18 cellular contexts compared by ENCODE assay signal in genomic region chr11:19513253-19513652, GRCh38.
DNase-seq lines count a peak whose midpoint lies in the region; ATAC-seq and TF ChIP-seq lines count a peak whose summit lies in the region.
"Had no signal": no experiment of that assay in that cellular context is flagged by ENCODE, and none has a peak within 500 bp of the region (broad histone marks: within the 10 kb centered on the region; RNA-seq: fewer than 3 reads in every experiment).

No MANE protein-coding gene starts in this region.

- H2AFZ ChIP-seq in MM.1S (ENCODE audit: low read length), result no peak overlapping the region
- H2AFZ ChIP-seq in mesenchymal stem cell (ENCODE audit: low read depth, low read length), result no peak overlapping the region

- no peak overlapping the region for H3K4ac ChIP-seq in mesenchymal stem cell (ENCODE audit: low read depth in 1 of 2, low read length in 2 of 2)

- H3K9me3 ChIP-seq in BLaER1, result no peaks in the 10 kb centered on the region
- H3K9me3 ChIP-seq in HEK293 (ENCODE audit: control insufficient read depth, insufficient read depth, low read depth, low read length), result no peaks in the 10 kb centered on the region
- H3K9me3 ChIP-seq in MM.1S (replicated peaks; ENCODE audit: insufficient read depth, low read length), result no peaks in the 10 kb centered on the region
- H3K9me3 ChIP-seq in mesenchymal stem cell (ENCODE audit: control insufficient read depth, low read length), result no peaks in the 10 kb centered on the region
- H3K9me3 ChIP-seq: A549, Caco-2 had no signal

- H2BK15ac ChIP-seq in mesenchymal stem cell (ENCODE audit: low read depth, poor library complexity, severe bottlenecking), result no peak overlapping the region

- H2BK5ac ChIP-seq in mesenchymal stem cell (ENCODE audit: low read depth, low read length, poor library complexity, severe bottlenecking), result no peak overlapping the region

- H3K27me3 ChIP-seq in BLaER1, result no peaks in the 10 kb centered on the region
- H3K27me3 ChIP-seq in MM.1S (replicated peaks; ENCODE audit: insufficient read depth, low read length), result no peaks in the 10 kb centered on the region
- peaks cover 0 to 67% of the 10 kb centered on the region in 2 experiments for H3K27me3 ChIP-seq in mesenchymal stem cell (ENCODE audit: control insufficient read depth in 1 of 2, insufficient read depth in 1 of 2, low read length in 2 of 2)

- H3K4me3 ChIP-seq in BLaER1, result no peak overlapping the region
- no peak overlapping the region for H3K4me3 ChIP-seq in HEK293 (ENCODE audit: low read depth, low read length)
- H3K4me3 ChIP-seq in MM.1S (ENCODE audit: low read length), result no peak overlapping the region
- no peak overlapping the region for H3K4me3 ChIP-seq in mesenchymal stem cell (ENCODE audit: insufficient read depth in 1 of 2, low read depth in 1 of 2, low read length in 2 of 2)
- H3K4me3 ChIP-seq: A549 had no signal

- no peaks in the 10 kb centered on the region for H3K79me1 ChIP-seq in mesenchymal stem cell (replicated peaks; ENCODE audit: low read length, poor library complexity, severe bottlenecking)

- peaks cover 19% of the 10 kb centered on the region for H3F3A ChIP-seq in MM.1S (ENCODE audit: insufficient read depth, low read length)

- ATAC-seq in GM18498 (IDR thresholded peaks at IDR 0.05; ENCODE audit: unreplicated experiment), result no peak
- no peak for ATAC-seq in GM19324 (IDR thresholded peaks at IDR 0.05; ENCODE audit: low FRiP score, unreplicated experiment)
- ATAC-seq: A549; CD8-positive, alpha-beta T cell had no signal

- H3K18ac ChIP-seq in mesenchymal stem cell (ENCODE audit: low read depth in 1 of 2, low read length in 2 of 2), result peak overlapping the region in 1 of 2 experiments; percentile 41

- H4K8ac ChIP-seq in mesenchymal stem cell (ENCODE audit: low read length), result no peak overlapping the region

- H4K20me1 ChIP-seq in BLaER1, result no peaks in the 10 kb centered on the region
- no peaks in the 10 kb centered on the region for H4K20me1 ChIP-seq in MM.1S (ENCODE audit: insufficient read depth, low read length)

- no peak overlapping the region for H3K23ac ChIP-seq in mesenchymal stem cell (ENCODE audit: low read length in 2 of 2)

- H3K14ac ChIP-seq in mesenchymal stem cell (ENCODE audit: low read length in 2 of 2), result no peak overlapping the region

- H3K36me3 ChIP-seq in BLaER1, result no peaks in the 10 kb centered on the region
- no peaks in the 10 kb centered on the region for H3K36me3 ChIP-seq in HEK293 (ENCODE audit: control insufficient read depth in 2 of 2, insufficient read depth in 1 of 2, low read length in 2 of 2)
- H3K36me3 ChIP-seq in MM.1S (replicated peaks; ENCODE audit: insufficient read depth, low read length), result no peaks in the 10 kb centered on the region
- no peaks in the 10 kb centered on the region for H3K36me3 ChIP-seq in mesenchymal stem cell (ENCODE audit: control insufficient read depth in 1 of 2, insufficient read depth in 2 of 2, low read depth in 1 of 2, low read length in 2 of 2)

- POLR2A ChIA-PET in HEK293 (lab: Yijun Ruan, JAX), result no interaction called here

- H4K91ac ChIP-seq in mesenchymal stem cell (ENCODE audit: low read length), result peak overlapping the region; percentile 60

- H2AK5ac ChIP-seq in mesenchymal stem cell (ENCODE audit: low read length, severe bottlenecking), result no peak overlapping the region

- H2BK12ac ChIP-seq in mesenchymal stem cell (ENCODE audit: low read length in 2 of 2), result peak overlapping the region in 1 of 2 experiments; percentile 84

- CTCF ChIA-PET in HEK293 (lab: Yijun Ruan, JAX), result no interaction called here

- DNase-seq in MM.1S (no peak), mesenchymal stem cell (no peak), NCI-H524 (lab: John Stamatoyannopoulos, UW) (no peak), NCI-H1436 (lab: John Stamatoyannopoulos, UW) (no peak)
- DNase-seq: AML-193; Caco-2; Calu3; CD4-positive, alpha-beta T cell; CD8-positive, alpha-beta T cell; DMS79 treated with DMSO at 0.1 percent for 48 hours; GF-D8 had no signal

- WGBS in mesenchymal stem cell, result 77% methylated on average over 2 of the region's 2 CpGs

- H3K4me1 ChIP-seq in BLaER1 (peaks cover 35% of the 10 kb centered on the region), HEK293 (ENCODE audit: control insufficient read depth, insufficient read depth, low read length) (no peaks in the 10 kb centered on the region), MM.1S (ENCODE audit: low read length) (peaks cover 55% of the 10 kb centered on the region), mesenchymal stem cell (ENCODE audit: control insufficient read depth, insufficient read depth, low read depth, low read length) (no peaks in the 10 kb centered on the region)

- H3K9ac ChIP-seq in BLaER1, result no peak overlapping the region
- no peak overlapping the region for H3K9ac ChIP-seq in MM.1S (ENCODE audit: low read length)
- H3K9ac ChIP-seq in mesenchymal stem cell (ENCODE audit: low read length), result no peak overlapping the region

- H3K79me2 ChIP-seq in MM.1S (ENCODE audit: low read length), result peaks cover 31% of the 10 kb centered on the region

- no peaks in the 10 kb centered on the region for H3K9me2 ChIP-seq in MM.1S (replicated peaks; ENCODE audit: insufficient read depth, low read length)

- TF ChIP-seq CTCF in HEK293 (tag by site-specific recombination; IDR thresholded peaks at IDR 0.05), result no peak
- TF ChIP-seq CTCF in MM.1S (IDR thresholded peaks at IDR 0.05; ENCODE audit: low read length), result no peak

- H3K4me2 ChIP-seq in BLaER1 (peak overlapping the region; percentile 84; the same call in 1 of the 2 replicates), MM.1S (ENCODE audit: low read depth, low read length) (peak overlapping the region; percentile 40; the same call in 1 of the 2 replicates), mesenchymal stem cell (ENCODE audit: low read length, poor library complexity, severe bottlenecking) (no peak overlapping the region)
- H3K4me2 ChIP-seq: A549 had no signal

- no peak overlapping the region for H3K27ac ChIP-seq in BLaER1
- no peak overlapping the region for H3K27ac ChIP-seq in HEK293 (ENCODE audit: extremely low read depth, low read depth, low read length)
- peak overlapping the region; percentile 64; the same call in 1 of the 2 replicates for H3K27ac ChIP-seq in MM.1S (ENCODE audit: low read length)
- H3K27ac ChIP-seq in mesenchymal stem cell (ENCODE audit: low read length, poor library complexity, severe bottlenecking), result no peak overlapping the region
- H3K27ac ChIP-seq: 22Rv1, A549, C4-2B had no signal

- H2BK120ac ChIP-seq in mesenchymal stem cell (ENCODE audit: low read depth, low read length), result no peak overlapping the region

TF ChIP-seq in HEK293, 187 proteins besides CTCF, POLR2A, EP300 and RAD21:
- TF ChIP-seq ZNF394 (tag by site-specific recombination; IDR thresholded peaks at IDR 0.05; ENCODE audit: borderline replicate concordance) (no peak), KLF9 (tag by site-specific recombination; IDR thresholded peaks at IDR 0.05; ENCODE audit: low read depth) (no peak), HIC1 (tag by site-specific recombination; IDR thresholded peaks at IDR 0.05) (no peak), ZIC2 (tag by site-specific recombination; IDR thresholded peaks at IDR 0.05) (peak; percentile 82), SALL2 (tag by site-specific recombination; IDR thresholded peaks at IDR 0.05; ENCODE audit: borderline replicate concordance) (no peak), ZBTB7A (tag by site-specific recombination; IDR thresholded peaks at IDR 0.05; ENCODE audit: low read depth) (no peak), SP7 (tag by site-specific recombination; IDR thresholded peaks at IDR 0.05) (no peak), OSR2 (tag by site-specific recombination; IDR thresholded peaks at IDR 0.05) (no peak)
- TF ChIP-seq, protein P1, sequence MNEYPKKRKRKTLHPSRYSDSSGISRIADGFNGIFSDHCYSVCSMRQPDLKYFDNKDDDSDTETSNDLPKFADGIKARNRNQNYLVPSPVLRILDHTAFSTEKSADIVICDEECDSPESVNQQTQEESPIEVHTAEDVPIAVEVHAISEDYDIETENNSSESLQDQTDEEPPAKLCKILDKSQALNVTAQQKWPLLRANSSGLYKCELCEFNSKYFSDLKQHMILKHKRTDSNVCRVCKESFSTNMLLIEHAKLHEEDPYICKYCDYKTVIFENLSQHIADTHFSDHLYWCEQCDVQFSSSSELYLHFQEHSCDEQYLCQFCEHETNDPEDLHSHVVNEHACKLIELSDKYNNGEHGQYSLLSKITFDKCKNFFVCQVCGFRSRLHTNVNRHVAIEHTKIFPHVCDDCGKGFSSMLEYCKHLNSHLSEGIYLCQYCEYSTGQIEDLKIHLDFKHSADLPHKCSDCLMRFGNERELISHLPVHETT (tag by site-specific recombination; IDR thresholded peaks at IDR 0.05), result no peak
